In the genomic region with DNA sequence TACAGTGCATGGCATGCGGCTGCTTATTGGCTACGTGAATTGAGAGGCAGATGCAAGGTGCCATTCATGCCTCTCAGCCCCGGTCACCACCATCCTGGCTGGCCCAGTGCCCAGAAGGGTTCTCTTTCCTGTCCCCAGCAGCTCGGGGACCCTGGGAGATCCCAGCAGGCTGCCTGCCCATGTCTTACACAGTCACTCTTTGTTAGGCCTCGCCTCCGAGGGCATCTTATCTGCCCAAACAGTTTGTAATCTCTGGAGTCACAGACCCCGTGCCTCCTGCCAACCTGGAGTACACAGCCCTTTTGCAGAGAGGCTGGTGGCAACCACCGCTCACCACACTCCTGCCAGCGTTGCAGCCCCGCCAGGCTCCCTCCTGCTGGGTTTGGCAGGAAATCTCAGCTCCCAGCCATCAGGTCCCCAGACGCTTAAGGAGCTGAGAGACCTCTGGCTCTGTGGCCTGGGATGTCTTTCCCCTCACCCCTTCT, we compare ENCODE assay signal across 9 cellular contexts. TPM values are rescaled to one million over a fixed set of nuclear protein-coding genes. Genes with fewer than 3 reads are reported as not detected.
DNase-seq lines count a peak whose midpoint lies in the region; ATAC-seq, FAIRE-seq and TF ChIP-seq lines count a peak whose summit lies in the region.
"Had no signal": no experiment of that assay in that cellular context is flagged by ENCODE, and none has a peak within 500 bp of the region (broad histone marks: within the 10 kb centered on the region; RNA-seq: fewer than 3 reads in every experiment).

No MANE protein-coding gene starts in this region.

- H3K9me3 ChIP-seq in pancreas: no peaks in the 10 kb centered on the region
- H3K9me3 ChIP-seq in Peyer's patch: no peaks in the 10 kb centered on the region
- peaks cover 1% of the 10 kb centered on the region for H3K9me3 ChIP-seq in trophoblast cell (ENCODE audit: insufficient read depth, low read depth, low read length)

- H3K4me2 ChIP-seq in trophoblast cell (ENCODE audit: low read length): no peak overlapping the region

- H3K18ac ChIP-seq in trophoblast cell (ENCODE audit: low read length): no peak overlapping the region

- H3K27ac ChIP-seq in caudate nucleus (ENCODE audit: low read depth, low read length): peak overlapping the region; percentile 6
- peak overlapping the region; percentile 26 to 69 (median 56) for H3K27ac ChIP-seq in pancreas
- H3K27ac ChIP-seq in Peyer's patch: no peak overlapping the region
- H3K27ac ChIP-seq in trophoblast cell (ENCODE audit: low read depth, low read length): no peak overlapping the region

- no peak for TF ChIP-seq CTCF in pancreas (IDR thresholded peaks at IDR 0.05)
- TF ChIP-seq CTCF in Peyer's patch (IDR thresholded peaks at IDR 0.05): no peak
- no peak for TF ChIP-seq CTCF in MCF 10A (IDR thresholded peaks at IDR 0.05; ENCODE audit: unreplicated experiment)

- H2BK12ac ChIP-seq in trophoblast cell (ENCODE audit: low read length): no peak overlapping the region

- no peaks in the 10 kb centered on the region for H3K27me3 Mint-ChIP-seq in MCF 10A (ENCODE audit: insufficient read depth, unreplicated experiment)

- H3K23ac ChIP-seq in trophoblast cell (ENCODE audit: low read length): no peak overlapping the region

- POLR2A ChIA-PET in MCF 10A (lab: Yijun Ruan, JAX): interaction anchor here (1.3 kb wide), 1 partner anchor 31 kb away, joined by 3 read pairs; no protein-coding TSS in a partner anchor

- TF ChIP-seq POLR2A in Peyer's patch (IDR thresholded peaks at IDR 0.05): no peak

- BruUV-seq in MCF 10A (replicated peaks; lab: Mats Ljungman, UMichigan): no TSS peak

- CTCF ChIA-PET in MCF 10A (lab: Yijun Ruan, JAX): interaction anchor here (0.5 to 1.6 kb wide), 3 partner anchors 14 to 92 kb away, joined by 3 to 5 read pairs (median 3); no protein-coding TSS in a partner anchor

- H4K91ac ChIP-seq in trophoblast cell (ENCODE audit: low read depth, low read length): no peak overlapping the region

- no peak overlapping the region for H4K12ac ChIP-seq in trophoblast cell (ENCODE audit: low read depth, low read length)

- no peak overlapping the region for H3K14ac ChIP-seq in trophoblast cell (ENCODE audit: low read length)

- intact Hi-C loops in pancreas (cut with DNase I): no loop called here
- intact Hi-C loops in MCF 10A (cut with micrococcal nuclease): no loop called here

- H3K9me3 Mint-ChIP-seq in MCF 10A (ENCODE audit: unreplicated experiment): no peaks in the 10 kb centered on the region

- no peak overlapping the region for H4K8ac ChIP-seq in trophoblast cell (ENCODE audit: low read depth, low read length)

- WGBS in pancreas, 2 donors: 26 to 33% methylated on average over 11 of the region's 11 CpGs
- WGBS in trophoblast cell (ENCODE audit: extremely low coverage, insufficient coverage, insufficient read length): no CpG with 5 or more reads among the region's 11 CpGs

- no peak overlapping the region for H2AK5ac ChIP-seq in trophoblast cell (ENCODE audit: low read length)

- H3K27me3 ChIP-seq in pancreas: no peaks in the 10 kb centered on the region
- no peaks in the 10 kb centered on the region for H3K27me3 ChIP-seq in Peyer's patch
- H3K27me3 ChIP-seq in trophoblast cell (ENCODE audit: insufficient read depth, low read length): no peaks in the 10 kb centered on the region

- H3K36me3 ChIP-seq in pancreas (peaks cover 4 to 13% (median 6%) of the 10 kb centered on the region in 3 donors), Peyer's patch (peaks cover 0 to 22% (median 0%) of the 10 kb centered on the region in 3 donors), trophoblast cell (ENCODE audit: control insufficient read depth in 1 of 2, insufficient read depth in 2 of 2, low read length in 2 of 2) (peaks cover 12 to 14% of the 10 kb centered on the region in 2 experiments)

- H2AFZ ChIP-seq in trophoblast cell (ENCODE audit: insufficient read depth, low read length, poor library complexity): no peak overlapping the region

- no peak overlapping the region for H3K27ac Mint-ChIP-seq in MCF 10A (ENCODE audit: low read depth, unreplicated experiment)

- H3K4me1 Mint-ChIP-seq in MCF 10A (ENCODE audit: insufficient read depth, unreplicated experiment): no peaks in the 10 kb centered on the region

- no peaks in the 10 kb centered on the region for H3K79me1 ChIP-seq in trophoblast cell (ENCODE audit: low read length)

- H3K4me1 ChIP-seq in pancreas (peaks cover 5 to 7% (median 6%) of the 10 kb centered on the region in 3 donors), Peyer's patch (no peaks in the 10 kb centered on the region), trophoblast cell (ENCODE audit: control insufficient read depth in 1 of 2, insufficient read depth in 2 of 2, low read length in 2 of 2) (no peaks in the 10 kb centered on the region)

- H2BK120ac ChIP-seq in trophoblast cell (ENCODE audit: insufficient read depth, low read length, poor library complexity): no peak overlapping the region

- peaks cover 15% of the 10 kb centered on the region for H3K36me3 Mint-ChIP-seq in MCF 10A (ENCODE audit: insufficient read depth, unreplicated experiment)

- DNase-seq in DMS79 treated with DMSO at 0.1 percent for 48 hours (lab: John Stamatoyannopoulos, UW) (peak; percentile 85), NCI-H2171 treated with DMSO at 0.1 percent for 48 hours (lab: John Stamatoyannopoulos, UW) (peak; percentile 97), caudate nucleus (lab: John Stamatoyannopoulos, UW) (peak in 8 of 61 donors; percentile 14 to 63 (median 38)), pancreas (peak; percentile 68 to 91 (median 79)), Peyer's patch (no peak), trophoblast cell (no peak), MCF 10A (ENCODE audit: unreplicated experiment) (no peak)
- DNase-seq: NCI-H774 had no signal

- ATAC-seq in pancreas (peak; percentile 74 to 86 (median 81)), HG02759 (IDR thresholded peaks at IDR 0.05; ENCODE audit: unreplicated experiment) (no peak)

- no peak for FAIRE-seq in pancreas (lab: Jason Lieb, UNC)

- no peak overlapping the region for H3K9ac ChIP-seq in trophoblast cell (ENCODE audit: low read length)

- H3K4me3 ChIP-seq in pancreas (no peak overlapping the region), Peyer's patch (no peak overlapping the region), trophoblast cell (ENCODE audit: low read depth, low read length) (no peak overlapping the region)

- no peaks in the 10 kb centered on the region for H3K79me2 ChIP-seq in trophoblast cell (ENCODE audit: control insufficient read depth, insufficient read depth, low read length, poor library complexity)

- no peak overlapping the region for H2BK5ac ChIP-seq in trophoblast cell (ENCODE audit: low read depth, low read length, poor library complexity)

- H3K4ac ChIP-seq in trophoblast cell (ENCODE audit: low read depth, low read length): no peak overlapping the region

- H3K4me3 Mint-ChIP-seq in MCF 10A (ENCODE audit: unreplicated experiment): no peak overlapping the region

RNA-seq across cellular contexts. Expression of a gene that starts 7.0 kb away (rescaled TPM):
- total RNA-seq in pancreas (10 to 100 TPM in 4 of 6 donors, 1 to 10 TPM in 2; 8.9 to 18.3 (median 15.2) TPM), Peyer's patch (10 to 100 TPM in 3 of 4 donors, 1 to 10 TPM in 1; 2.5 to 22.3 (median 18.4) TPM), MCF 10A (2022) (75.9 and 94.3 TPM in 2 replicates)
- polyA plus RNA-seq in pancreas: 10 to 100 TPM; 49.5 to 81.7 TPM
- polyA plus RNA-seq in trophoblast cell (2013): 33.2 and 34.2 TPM in 2 replicates

RNA-seq across cellular contexts. Expression of a gene that starts 14.9 kb away (rescaled TPM):
- total RNA-seq in pancreas (10 to 100 TPM; 20.7 to 31.1 (median 26.0) TPM), Peyer's patch (10 to 100 TPM in 3 of 4 donors, 1 to 10 TPM in 1; 7.7 to 88.3 (median 18.9) TPM), MCF 10A (2022) (16.5 and 17.6 TPM in 2 replicates)
- 10 to 100 TPM; 30.6 to 35.7 TPM for polyA plus RNA-seq in pancreas
- 9.1 and 10.5 TPM in 2 replicates for polyA plus RNA-seq in trophoblast cell (2013)

RNA-seq across cellular contexts. Expression of a gene that starts 30.0 kb away (rescaled TPM):
- 10 to 100 TPM in 5 of 6 donors, 1 to 10 TPM in 1; 9.7 to 42.4 (median 13.6) TPM for total RNA-seq in pancreas
- polyA plus RNA-seq in pancreas: 10 to 100 TPM; 25.8 to 32.9 TPM
- 10 to 100 TPM in 3 of 4 donors, 1 to 10 TPM in 1; 7.0 to 49.5 (median 25.0) TPM for total RNA-seq in Peyer's patch
- 68.9 and 73.1 TPM in 2 replicates for polyA plus RNA-seq in trophoblast cell (2013)
- total RNA-seq in MCF 10A (2022): 19.2 and 22.1 TPM in 2 replicates

RNA-seq across cellular contexts. Expression of a gene that starts 32.4 kb away (rescaled TPM):
- total RNA-seq in pancreas: 10 to 100 TPM; 25.9 to 66.6 (median 41.3) TPM
- 10 to 100 TPM; 22.2 to 27.7 TPM for polyA plus RNA-seq in pancreas
- 100 to 1,000 TPM in 1 of 4 donors, 10 to 100 TPM in 3; 39.9 to 119 (median 46.7) TPM for total RNA-seq in Peyer's patch
- polyA plus RNA-seq in trophoblast cell (2013): 5.3 and 5.4 TPM in 2 replicates
- total RNA-seq in MCF 10A (2022): 36.3 and 39.5 TPM in 2 replicates

RNA-seq across cellular contexts. Expression of a gene that starts 46.1 kb away (rescaled TPM):
- 1 to 10 TPM; 1.0 to 2.2 (median 1.2) TPM for total RNA-seq in pancreas
- polyA plus RNA-seq in pancreas: 1 to 10 TPM in 1 of 2 donors, under 1 TPM in 1; 0.80 to 2.5 TPM
- 1 to 10 TPM in 1 of 4 donors, not detected in 3; 2.5 TPM for total RNA-seq in Peyer's patch
- 2.9 and 3.3 TPM in 2 replicates for polyA plus RNA-seq in trophoblast cell (2013)
- 4.0 and 5.7 TPM in 2 replicates for total RNA-seq in MCF 10A (2022)

Comparison
In these comparisons a context has a peak if more than half of its experiments do, and no peak if none do; other contexts are left out.
1. DNase-seq: peak in DMS79 treated with DMSO at 0.1 percent for 48 hours (single experiment), NCI-H2171 treated with DMSO at 0.1 percent for 48 hours (single experiment) and pancreas (6 of 6); none in Peyer's patch (0 of 3), trophoblast cell (0 of 2) and MCF 10A (single experiment).
2. H3K27ac ChIP-seq: peak in caudate nucleus (single experiment) and pancreas (4 of 4); none in Peyer's patch (0 of 4) and trophoblast cell (single experiment).